In genomic region chr4:152460488-152460887, GRCh38 we compare ENCODE assay signal across 11 cellular contexts.
DNase-seq lines count a peak whose midpoint lies in the region; ATAC-seq and TF ChIP-seq lines count a peak whose summit lies in the region.
"Had no signal": no experiment of that assay in that cellular context is flagged by ENCODE, and none has a peak within 500 bp of the region (broad histone marks: within the 10 kb centered on the region; RNA-seq: fewer than 3 reads in every experiment).

No MANE protein-coding gene starts in this region.

- peak; percentile 50 for TF ChIP-seq CTCF in CD14-positive monocyte (IDR thresholded peaks at IDR 0.05)
- peak; percentile 41; the same call in 1 of the 2 replicates for TF ChIP-seq CTCF in RWPE1 (conservative IDR thresholded peaks at IDR 0.05; ENCODE audit: low read depth)
- TF ChIP-seq CTCF in hepatocyte (IDR thresholded peaks at IDR 0.05; ENCODE audit: poor library complexity), result peak; percentile 30
- TF ChIP-seq CTCF in prostate gland (IDR thresholded peaks at IDR 0.05), result no peak

- H3K9me3 ChIP-seq in hepatocyte (ENCODE audit: low read depth) (no peaks in the 10 kb centered on the region), prostate gland (no peaks in the 10 kb centered on the region)
- H3K9me3 ChIP-seq in CD8-positive, alpha-beta memory T cell (ENCODE audit: low read length), result no peaks in the 10 kb centered on the region
- H3K9me3 ChIP-seq: thoracic aorta had no signal

- H3K27me3 ChIP-seq in hepatocyte (no peaks in the 10 kb centered on the region), prostate gland (replicated peaks; ENCODE audit: insufficient read depth) (no peaks in the 10 kb centered on the region)
- no peaks in the 10 kb centered on the region for H3K27me3 ChIP-seq in CD8-positive, alpha-beta memory T cell (ENCODE audit: insufficient read depth, low read length, poor library complexity, severe bottlenecking)

- H3K27ac ChIP-seq in RWPE1, result no peak overlapping the region
- no peak overlapping the region for H3K27ac ChIP-seq in hepatocyte
- no peak overlapping the region for H3K27ac ChIP-seq in CD8-positive, alpha-beta memory T cell (ENCODE audit: low read depth, low read length)
- H3K27ac ChIP-seq in prostate gland, result no peak overlapping the region
- H3K27ac ChIP-seq: thoracic aorta had no signal

- intact Hi-C loops in CD14-positive monocyte (cut with micrococcal nuclease), result loop anchor here (10.0 kb wide), 1 partner anchor 74 kb away; the partner anchor contains the start of gene FBXW7 (in 2 of the 2)
- intact Hi-C loops in prostate gland (cut with DNase I), result no loop called here

- H3K4me3 ChIP-seq in hepatocyte, result no peak overlapping the region
- no peak overlapping the region for H3K4me3 ChIP-seq in CD8-positive, alpha-beta memory T cell (ENCODE audit: low read length)
- H3K4me3 ChIP-seq in prostate gland, result no peak overlapping the region
- H3K4me3 ChIP-seq: thoracic aorta had no signal

- H3K36me3 Mint-ChIP-seq in CD14-positive monocyte, result peaks cover 0 to 5% of the 10 kb centered on the region in 2 donors
- H3K36me3 Mint-ChIP-seq in CD8-positive, alpha-beta memory T cell, result peaks cover 2 to 10% (median 2%) of the 10 kb centered on the region in 3 donors

- CTCF ChIA-PET in RWPE1 (lab: Yijun Ruan, JAX), result no interaction called here
- CTCF ChIA-PET in CD8-positive, alpha-beta memory T cell (lab: Charles Lee), result no interaction called here

- peaks cover 0 to 2% (median 0%) of the 10 kb centered on the region in 7 donors for H3K9me3 Mint-ChIP-seq in CD14-positive monocyte
- no peaks in the 10 kb centered on the region for H3K9me3 Mint-ChIP-seq in CD8-positive, alpha-beta memory T cell
- H3K9me3 Mint-ChIP-seq: activated naive CD4-positive, alpha-beta T cell treated with anti-CD3 and anti-CD28 coated beads, Interleukin-2, amount 50 U/mL, for 72 hours had no signal

- no peak for TF ChIP-seq POLR2A in prostate gland (IDR thresholded peaks at IDR 0.05)

- H3K4me1 Mint-ChIP-seq in CD14-positive monocyte, result peaks cover 74% of the 10 kb centered on the region
- peaks cover 65 to 89% (median 77%) of the 10 kb centered on the region in 3 donors for H3K4me1 Mint-ChIP-seq in CD8-positive, alpha-beta memory T cell

- ATAC-seq in GM21825 (IDR thresholded peaks at IDR 0.05; ENCODE audit: unreplicated experiment) (peak; percentile 24), HG02970 (IDR thresholded peaks at IDR 0.05; ENCODE audit: low FRiP score, unreplicated experiment) (no peak)
- ATAC-seq: activated naive CD4-positive, alpha-beta T cell treated with anti-CD3 and anti-CD28 coated beads, Interleukin-2, amount 50 U/mL, for 72 hours had no signal

- no peaks in the 10 kb centered on the region for H3K36me3 ChIP-seq in hepatocyte (replicated peaks; ENCODE audit: insufficient read depth, low read depth)
- H3K36me3 ChIP-seq in CD8-positive, alpha-beta memory T cell (ENCODE audit: insufficient read depth, low read length), result no peaks in the 10 kb centered on the region
- H3K36me3 ChIP-seq in prostate gland, result no peaks in the 10 kb centered on the region
- H3K36me3 ChIP-seq: thoracic aorta had no signal

- peaks cover 7% of the 10 kb centered on the region for H3K4me1 ChIP-seq in hepatocyte (ENCODE audit: insufficient read depth)
- peaks cover 32% of the 10 kb centered on the region for H3K4me1 ChIP-seq in CD8-positive, alpha-beta memory T cell (ENCODE audit: insufficient read depth, low read length)
- H3K4me1 ChIP-seq in prostate gland (replicated peaks), result no peaks in the 10 kb centered on the region

- H3K4me3 Mint-ChIP-seq in CD14-positive monocyte, result peak overlapping the region in 1 of 2 donors; percentile 67
- H3K4me3 Mint-ChIP-seq in CD8-positive, alpha-beta memory T cell, result no peak overlapping the region

- no peaks in the 10 kb centered on the region for H3K9me2 ChIP-seq in hepatocyte (replicated peaks; ENCODE audit: insufficient read depth)

- H2AFZ ChIP-seq in hepatocyte, result no peak overlapping the region

- peak overlapping the region; percentile 73 to 93 (median 85) for H3K27ac Mint-ChIP-seq in CD14-positive monocyte
- peak overlapping the region in 1 of 8 donors; percentile 29 for H3K27ac Mint-ChIP-seq in CD8-positive, alpha-beta memory T cell
- H3K27ac Mint-ChIP-seq: activated naive CD4-positive, alpha-beta T cell treated with anti-CD3 and anti-CD28 coated beads, Interleukin-2, amount 50 U/mL, for 72 hours had no signal

- no peaks in the 10 kb centered on the region for H4K20me1 ChIP-seq in hepatocyte (ENCODE audit: insufficient read depth, poor library complexity, severe bottlenecking)

- peaks cover 78% of the 10 kb centered on the region for H3K79me2 ChIP-seq in hepatocyte

- H3K4me2 ChIP-seq in hepatocyte, result no peak overlapping the region

- WGBS in hepatocyte (ENCODE audit: low lambda C conversion rate, missing lambda C conversion rate), result 88% methylated on average over 1 of the region's 1 CpG
- WGBS in prostate gland, result 90% methylated on average over 1 of the region's 1 CpG

- no peaks in the 10 kb centered on the region for H3K27me3 Mint-ChIP-seq in CD14-positive monocyte (ENCODE audit: low read depth in 3 of 3)
- H3K27me3 Mint-ChIP-seq in CD8-positive, alpha-beta memory T cell, result no peaks in the 10 kb centered on the region

- no peak for DNase-seq in CD14-positive monocyte (ENCODE audit: low spot score)
- DNase-seq in RWPE1 (ENCODE audit: low spot score), result no peak
- DNase-seq in hepatocyte (ENCODE audit: low spot score), result peak; percentile 19
- no peak for DNase-seq in CD8-positive, alpha-beta memory T cell
- no peak for DNase-seq in prostate gland (ENCODE audit: low spot score)
- DNase-seq in NCI-H1105 treated with DMSO at 0.1 percent for 48 hours (lab: John Stamatoyannopoulos, UW), result no peak
- DNase-seq: NCI-H748 treated with DMSO at 0.1 percent for 48 hours had no signal

- POLR2A ChIA-PET in RWPE1 (lab: Yijun Ruan, JAX; ENCODE audit: low non-redundant PET), result no interaction called here
- POLR2A ChIA-PET in CD8-positive, alpha-beta memory T cell (lab: Charles Lee), result no interaction called here

Comparison
In these comparisons a context has a peak if more than half of its experiments do, and no peak if none do; other contexts are left out.
1. CTCF ChIP-seq: peak in CD14-positive monocyte (single experiment), RWPE1 (single experiment) and hepatocyte (single experiment); none in prostate gland (0 of 4).